8 cellular contexts compared by ENCODE assay signal in the genomic region with DNA sequence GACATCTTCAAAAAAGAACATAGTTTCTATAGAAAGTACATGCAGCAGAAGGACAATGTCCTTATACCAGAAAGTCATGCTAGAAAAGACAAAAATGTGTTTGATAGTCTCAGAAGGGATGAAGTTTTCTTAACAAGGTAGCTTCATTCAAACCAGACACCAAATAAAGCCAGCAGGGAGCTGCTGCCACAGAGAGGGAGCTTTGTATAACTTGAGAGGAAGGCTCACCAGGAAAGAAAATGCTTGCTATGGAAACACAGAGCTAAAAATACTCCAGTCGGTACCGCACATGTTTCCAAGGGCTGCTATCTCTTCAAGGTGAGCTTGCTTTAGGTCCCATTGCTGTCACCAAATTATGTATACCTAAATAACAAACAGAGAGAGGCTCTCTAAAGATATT.
A peak's percentile ranks its signal among the peaks of the same experiment; 100 is the strongest.
DNase-seq lines count a peak whose midpoint lies in the region; ATAC-seq, FAIRE-seq and TF ChIP-seq lines count a peak whose summit lies in the region.

No MANE protein-coding gene starts in this region.

- peak overlapping the region; percentile 48 for H3K4me3 ChIP-seq in left ventricle myocardium inferior

- H3K36me3 ChIP-seq in left ventricle myocardium inferior = no peaks in the 10 kb centered on the region

- no peak for TF ChIP-seq CTCF in left ventricle myocardium inferior (IDR thresholded peaks at IDR 0.05; ENCODE audit: borderline replicate concordance)
- TF ChIP-seq CTCF in chondrocyte (IDR thresholded peaks at IDR 0.05) = peak; percentile 17

- H3K27ac ChIP-seq in left ventricle myocardium inferior (replicated peaks) = peak overlapping the region; percentile 28

- H3K4me1 ChIP-seq in left ventricle myocardium inferior = peaks cover 9% of the 10 kb centered on the region

- peaks cover 21% of the 10 kb centered on the region for H3K4me1 Mint-ChIP-seq in chondrocyte (ENCODE audit: low read depth)

- intact Hi-C loops in left ventricle myocardium inferior (cut with micrococcal nuclease) = no loop called here
- intact Hi-C loops in left cardiac atrium (cut with DNase I) = no loop called here

- DNase-seq in left ventricle myocardium inferior (no peak), left cardiac atrium (no peak), chondrocyte (ENCODE audit: low spot score) (no peak), superior temporal gyrus (ENCODE audit: extremely low spot score) (peak; percentile 30), GM19239 (ENCODE audit: insufficient read length, low spot score) (no peak), RCC 7860 (ENCODE audit: low spot score) (no peak), NCI-H524 treated with DMSO at 0.1 percent for 48 hours (lab: John Stamatoyannopoulos, UW) (no peak)

- no peaks in the 10 kb centered on the region for H3K9me3 Mint-ChIP-seq in chondrocyte (ENCODE audit: low read depth)

- H3K36me3 Mint-ChIP-seq in chondrocyte (ENCODE audit: low read depth) = peaks cover 2% of the 10 kb centered on the region

- peak overlapping the region; percentile 23 for H3K4me3 Mint-ChIP-seq in chondrocyte (ENCODE audit: unreplicated experiment)

- no peak for FAIRE-seq in GM19239 (lab: Jason Lieb, UNC)
- FAIRE-seq in RCC 7860 (lab: Jason Lieb, UNC) = no peak

- peaks cover 8% of the 10 kb centered on the region for H3K9me3 ChIP-seq in left ventricle myocardium inferior (replicated peaks)

- ATAC-seq in left cardiac atrium = no peak
- peak; percentile 28 for ATAC-seq in HG03460 (IDR thresholded peaks at IDR 0.05; ENCODE audit: unreplicated experiment)

- H3K27me3 Mint-ChIP-seq in chondrocyte (ENCODE audit: low read depth) = no peaks in the 10 kb centered on the region

- peak overlapping the region; percentile 23 for H3K27ac Mint-ChIP-seq in chondrocyte (ENCODE audit: unreplicated experiment)

- no peaks in the 10 kb centered on the region for H3K27me3 ChIP-seq in left ventricle myocardium inferior (ENCODE audit: low read depth)
